Comparison of ENCODE assay signal across 26 cellular contexts in genomic region chr4:7391637-7392437, GRCh38. TPM values are rescaled to one million over a fixed set of nuclear protein-coding genes. Genes with fewer than 3 reads are reported as not detected.
DNase-seq lines count a peak whose midpoint lies in the region; ATAC-seq and TF ChIP-seq lines count a peak whose summit lies in the region.
"Had no signal": no experiment of that assay in that cellular context is flagged by ENCODE, and none has a peak within 500 bp of the region (broad histone marks: within the 10 kb centered on the region; RNA-seq: fewer than 3 reads in every experiment).

No MANE protein-coding gene starts in this region.

- peak; percentile 26; the same call in 2 of the 3 replicates for ATAC-seq in SK-N-SH treated with all-trans-retinoic acid at 6 μM for 48 hours
- no peak for ATAC-seq in mucosa of descending colon
- ATAC-seq: gastrocnemius medialis; naive thymus-derived CD4-positive, alpha-beta T cell had no signal

- H3K18ac ChIP-seq in mesendoderm (ENCODE audit: low read length): no peak overlapping the region

- peak; percentile 43 for DNase-seq in activated effector memory CD4-positive, alpha-beta T cell treated with anti-CD3 and anti-CD28 coated beads, Interleukin-2, amount 50 U/mL, for 16 hours
- no peak for DNase-seq in activated effector memory CD4-positive, alpha-beta T cell treated with Interleukin-2 at 50 U/mL for 16 hours
- DNase-seq in islet precursor cell: peak; percentile 49
- DNase-seq in substantia nigra (lab: John Stamatoyannopoulos, UW): no peak
- no peak for DNase-seq in mesendoderm
- DNase-seq in mucosa of descending colon: no peak
- no peak for DNase-seq in activated gamma-delta T cell treated with Interleukin-2 at 50 U/mL for 16 hours
- DNase-seq: caudate nucleus, COR-L47, dermis blood vessel endothelial cell, gastrocnemius medialis, KBM-7, MG63, NCI-H1417, NCI-H2081, NCI-H748 treated with DMSO at 0.1 percent for 48 hours had no signal

- no peaks in the 10 kb centered on the region for H3K79me1 ChIP-seq in mesendoderm (ENCODE audit: low read length)

- no peak for TF ChIP-seq CTCF in mucosa of descending colon (IDR thresholded peaks at IDR 0.05)

- no peak overlapping the region for H3K4me2 ChIP-seq in mesendoderm (ENCODE audit: low read length)
- H3K4me2 ChIP-seq: smooth muscle cell had no signal

- no peak overlapping the region for H2AK5ac ChIP-seq in mesendoderm (ENCODE audit: low read length)

- no peak overlapping the region for H3K9ac ChIP-seq in mesendoderm (ENCODE audit: low read length)

- H3K36me3 ChIP-seq in mesendoderm (ENCODE audit: control insufficient read depth, insufficient read depth, low read length): no peaks in the 10 kb centered on the region
- H3K36me3 ChIP-seq in mucosa of descending colon (ENCODE audit: low read depth): no peaks in the 10 kb centered on the region
- H3K36me3 ChIP-seq: ascending aorta, gastrocnemius medialis, MG63, SJSA1, tibial nerve had no signal

- H3K4ac ChIP-seq in mesendoderm (ENCODE audit: low read depth, low read length): no peak overlapping the region

- H4K8ac ChIP-seq in mesendoderm (ENCODE audit: low read depth, low read length): no peak overlapping the region

- H3K27me3 ChIP-seq in mesendoderm (ENCODE audit: insufficient read depth, low read length, poor library complexity): no peaks in the 10 kb centered on the region
- H3K27me3 ChIP-seq: ascending aorta, MG63, SJSA1, tibial nerve had no signal

- H3K4me3 ChIP-seq in mesendoderm (ENCODE audit: low read length) (no peak overlapping the region), mucosa of descending colon (no peak overlapping the region)
- H3K4me3 ChIP-seq: ascending aorta, gastrocnemius medialis, MG63, SJSA1, smooth muscle cell, tibial nerve had no signal

- no peaks in the 10 kb centered on the region for H3K4me1 ChIP-seq in mesendoderm (ENCODE audit: control insufficient read depth, low read depth, low read length)
- no peaks in the 10 kb centered on the region for H3K4me1 ChIP-seq in mucosa of descending colon (ENCODE audit: low read depth)
- H3K4me1 ChIP-seq: ascending aorta, gastrocnemius medialis, SJSA1 had no signal

- no peaks in the 10 kb centered on the region for H3K9me3 ChIP-seq in mucosa of descending colon
- H3K9me3 ChIP-seq: ascending aorta, gastrocnemius medialis, MG63, SJSA1, tibial nerve had no signal

- H2BK15ac ChIP-seq in mesendoderm (replicated peaks; ENCODE audit: low read depth): no peak overlapping the region

- peak overlapping the region; percentile 59 for H3K27ac ChIP-seq in substantia nigra (ENCODE audit: low read depth, low read length, poor library complexity, severe bottlenecking)
- no peak overlapping the region for H3K27ac ChIP-seq in mesendoderm (ENCODE audit: low read depth, low read length)
- H3K27ac ChIP-seq: ascending aorta, gastrocnemius medialis, SJSA1 had no signal

- no CpG with 5 or more reads among the region's 18 CpGs for WGBS in mesendoderm (ENCODE audit: extremely low coverage, insufficient coverage, low lambda C conversion rate)

- intact Hi-C loops in mucosa of descending colon (cut with DNase I, micrococcal nuclease): no loop called here

- H3K79me2 ChIP-seq in mesendoderm (ENCODE audit: control insufficient read depth, insufficient read depth, low read length): no peaks in the 10 kb centered on the region

- H2BK120ac ChIP-seq in mesendoderm (ENCODE audit: low read depth, low read length): no peak overlapping the region

- no peak overlapping the region for H4K5ac ChIP-seq in mesendoderm (ENCODE audit: low read length)

- H3K56ac ChIP-seq in mesendoderm (ENCODE audit: low read length): no peak overlapping the region

- H2BK5ac ChIP-seq in mesendoderm (ENCODE audit: low read length): no peak overlapping the region

- no peak overlapping the region for H3K23ac ChIP-seq in mesendoderm (ENCODE audit: low read length)

TF ChIP-seq in SK-N-SH treated with all-trans-retinoic acid at 6 μM for 48 hours, 23 proteins besides CTCF, POLR2A, EP300 and RAD21:
- no peak for TF ChIP-seq RARB (CRISPR knock-in tag; IDR thresholded peaks at IDR 0.05)
- no peak for TF ChIP-seq SNAI2 (CRISPR knock-in tag; IDR thresholded peaks at IDR 0.05)
- no peak for TF ChIP-seq TCF4 (CRISPR knock-in tag; IDR thresholded peaks at IDR 0.05; ENCODE audit: borderline replicate concordance)
- no peak for TF ChIP-seq ZNF70 (CRISPR knock-in tag; IDR thresholded peaks at IDR 0.05)
- TF ChIP-seq BACH2 (CRISPR knock-in tag; IDR thresholded peaks at IDR 0.05; ENCODE audit: borderline replicate concordance): no peak
- TF ChIP-seq ESRRG (CRISPR knock-in tag; IDR thresholded peaks at IDR 0.05): no peak
- TF ChIP-seq ZC3H10 (CRISPR knock-in tag; IDR thresholded peaks at IDR 0.05): no peak
- TF ChIP-seq POU6F1 (CRISPR knock-in tag; IDR thresholded peaks at IDR 0.05; ENCODE audit: borderline replicate concordance, low read depth): no peak
- no peak for TF ChIP-seq PPARA (CRISPR knock-in tag; IDR thresholded peaks at IDR 0.05; ENCODE audit: borderline replicate concordance)
- TF ChIP-seq ZNF8 (CRISPR knock-in tag; IDR thresholded peaks at IDR 0.05): no peak
- TF ChIP-seq, protein P1, sequence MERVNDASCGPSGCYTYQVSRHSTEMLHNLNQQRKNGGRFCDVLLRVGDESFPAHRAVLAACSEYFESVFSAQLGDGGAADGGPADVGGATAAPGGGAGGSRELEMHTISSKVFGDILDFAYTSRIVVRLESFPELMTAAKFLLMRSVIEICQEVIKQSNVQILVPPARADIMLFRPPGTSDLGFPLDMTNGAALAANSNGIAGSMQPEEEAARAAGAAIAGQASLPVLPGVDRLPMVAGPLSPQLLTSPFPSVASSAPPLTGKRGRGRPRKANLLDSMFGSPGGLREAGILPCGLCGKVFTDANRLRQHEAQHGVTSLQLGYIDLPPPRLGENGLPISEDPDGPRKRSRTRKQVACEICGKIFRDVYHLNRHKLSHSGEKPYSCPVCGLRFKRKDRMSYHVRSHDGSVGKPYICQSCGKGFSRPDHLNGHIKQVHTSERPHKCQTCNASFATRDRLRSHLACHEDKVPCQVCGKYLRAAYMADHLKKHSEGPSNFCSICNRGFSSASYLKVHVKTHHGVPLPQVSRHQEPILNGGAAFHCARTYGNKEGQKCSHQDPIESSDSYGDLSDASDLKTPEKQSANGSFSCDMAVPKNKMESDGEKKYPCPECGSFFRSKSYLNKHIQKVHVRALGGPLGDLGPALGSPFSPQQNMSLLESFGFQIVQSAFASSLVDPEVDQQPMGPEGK (CRISPR knock-in tag; IDR thresholded peaks at IDR 0.05; ENCODE audit: borderline replicate concordance): no peak
- TF ChIP-seq GLIS3 (CRISPR knock-in tag; IDR thresholded peaks at IDR 0.05): no peak
- no peak for TF ChIP-seq ISL1 (CRISPR knock-in tag; IDR thresholded peaks at IDR 0.05)
- no peak for TF ChIP-seq ZFP3 (CRISPR knock-in tag; IDR thresholded peaks at IDR 0.05)
- TF ChIP-seq, protein P2, sequence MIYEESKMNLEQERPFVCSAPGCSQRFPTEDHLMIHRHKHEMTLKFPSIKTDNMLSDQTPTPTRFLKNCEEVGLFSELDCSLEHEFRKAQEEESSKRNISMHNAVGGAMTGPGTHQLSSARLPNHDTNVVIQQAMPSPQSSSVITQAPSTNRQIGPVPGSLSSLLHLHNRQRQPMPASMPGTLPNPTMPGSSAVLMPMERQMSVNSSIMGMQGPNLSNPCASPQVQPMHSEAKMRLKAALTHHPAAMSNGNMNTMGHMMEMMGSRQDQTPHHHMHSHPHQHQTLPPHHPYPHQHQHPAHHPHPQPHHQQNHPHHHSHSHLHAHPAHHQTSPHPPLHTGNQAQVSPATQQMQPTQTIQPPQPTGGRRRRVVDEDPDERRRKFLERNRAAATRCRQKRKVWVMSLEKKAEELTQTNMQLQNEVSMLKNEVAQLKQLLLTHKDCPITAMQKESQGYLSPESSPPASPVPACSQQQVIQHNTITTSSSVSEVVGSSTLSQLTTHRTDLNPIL (CRISPR knock-in tag; IDR thresholded peaks at IDR 0.05; ENCODE audit: low read depth): no peak
- TF ChIP-seq ARNTL (CRISPR knock-in tag; IDR thresholded peaks at IDR 0.05; ENCODE audit: borderline replicate concordance, low read depth): no peak
- no peak for TF ChIP-seq ZNF565 (CRISPR knock-in tag; conservative IDR thresholded peaks at IDR 0.05; ENCODE audit: low read depth)

RNA-seq across cellular contexts. Expression of gene PSAPL1, which starts 42.9 kb away (rescaled TPM):
- 0.03 TPM for polyA plus RNA-seq in mesendoderm (2013, experiment 1 of 2)
- polyA plus RNA-seq in mesendoderm (2013, experiment 2 of 2): 0.03 TPM
- total RNA-seq in mucosa of descending colon: not detected
- total RNA-seq: ascending aorta; dermis blood vessel endothelial cell; gastrocnemius medialis; HT1080; mesothelial cell of epicardium; naive thymus-derived CD4-positive, alpha-beta T cell; osteoblast; SJSA1; smooth muscle cell had no signal
- polyA plus RNA-seq: BJ; naive thymus-derived CD4-positive, alpha-beta T cell; smooth muscle cell had no signal

Comparison
In these comparisons a context has a peak if more than half of its experiments do, and no peak if none do; other contexts are left out.
1. DNase-seq: peak in activated effector memory CD4-positive, alpha-beta T cell treated with anti-CD3 and anti-CD28 coated beads, Interleukin-2, amount 50 U/mL, for 16 hours (single experiment) and islet precursor cell (single experiment); none in activated effector memory CD4-positive, alpha-beta T cell treated with Interleukin-2 at 50 U/mL for 16 hours (single experiment), substantia nigra (0 of 49), mesendoderm (single experiment), mucosa of descending colon (0 of 3) and activated gamma-delta T cell treated with Interleukin-2 at 50 U/mL for 16 hours (single experiment).